ENCODE assay signal across 13 cellular contexts in the genomic region with DNA sequence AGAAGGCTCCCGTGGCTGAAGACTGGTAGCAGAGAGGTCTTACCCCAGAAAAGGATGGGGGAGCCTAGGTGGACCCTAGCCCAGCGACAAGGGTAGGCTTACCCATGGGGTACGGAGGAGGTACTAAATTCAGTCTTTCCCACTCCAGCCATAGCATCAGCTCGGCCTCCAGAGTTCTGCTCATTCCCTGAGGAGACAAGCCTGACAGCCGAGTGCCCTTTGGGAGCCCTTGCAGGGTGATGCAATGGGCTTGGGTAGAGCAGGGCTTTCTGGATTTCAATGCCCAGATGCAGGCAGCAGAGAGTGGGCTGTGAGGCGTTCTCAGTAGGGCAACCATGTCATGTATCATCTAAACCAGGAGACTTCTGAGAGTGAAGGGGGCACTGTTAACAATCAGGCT.
DNase-seq lines count a peak whose midpoint lies in the region; ATAC-seq, FAIRE-seq and TF ChIP-seq lines count a peak whose summit lies in the region.
"Had no signal": no experiment of that assay in that cellular context is flagged by ENCODE, and none has a peak within 500 bp of the region (broad histone marks: within the 10 kb centered on the region; RNA-seq: fewer than 3 reads in every experiment).

No MANE protein-coding gene starts in this region.

- H3K36me3 Mint-ChIP-seq in Caco-2 (ENCODE audit: insufficient read depth, unreplicated experiment), result peaks cover 94% of the 10 kb centered on the region
- H3K36me3 Mint-ChIP-seq in naive thymus-derived CD8-positive, alpha-beta T cell, result no peaks in the 10 kb centered on the region
- H3K36me3 Mint-ChIP-seq: activated naive CD8-positive, alpha-beta T cell had no signal

- no TSS peak for BruUV-seq in Caco-2 (replicated peaks; lab: Mats Ljungman, UMichigan)

- H3K27me3 ChIP-seq in Caco-2 (replicated peaks; ENCODE audit: control insufficient read depth, insufficient read depth, low read length), result no peaks in the 10 kb centered on the region
- H3K27me3 ChIP-seq in brain microvascular endothelial cell (replicated peaks), result no peaks in the 10 kb centered on the region
- H3K27me3 ChIP-seq in HAP-1 (ENCODE audit: low read depth), result no peaks in the 10 kb centered on the region

- H3K9me3 Mint-ChIP-seq in Caco-2 (ENCODE audit: unreplicated experiment), result no peaks in the 10 kb centered on the region
- H3K9me3 Mint-ChIP-seq in naive thymus-derived CD8-positive, alpha-beta T cell, result no peaks in the 10 kb centered on the region

- in situ Hi-C loops in brain microvascular endothelial cell (cut with HindIII; ENCODE audit: low pct_ligation_motif_present, low sequenced_read_pairs), result no loop called here
- in situ Hi-C loops in HAP-1 (cut with MboI; ENCODE audit: low sequenced_read_pairs), result loop anchor here (5.0 kb wide), 1 partner anchor 188 kb away; no protein-coding TSS in a partner anchor
- in situ Hi-C loops in KBM-7 (cut with MboI; ENCODE audit: low pct_unique_long_range_greater_than_20kb, low sequenced_read_pairs), result no loop called here

- intact Hi-C loops in Caco-2 (cut with micrococcal nuclease; ENCODE audit: unreplicated experiment), result loop anchor here (2.0 kb wide), 1 partner anchor 114 kb away; no protein-coding TSS in a partner anchor

- POLR2A ChIA-PET in A549 (lab: Yijun Ruan, JAX), result no interaction called here
- POLR2A ChIA-PET in Caco-2 (lab: Charles Lee), result no interaction called here
- POLR2A ChIA-PET in naive thymus-derived CD8-positive, alpha-beta T cell (lab: Charles Lee), result interaction anchor here (2.5 to 3.6 kb wide), 2 partner anchors 10 to 37 kb away, joined by 11 to 22 read pairs; no protein-coding TSS in a partner anchor

- H3K4me1 Mint-ChIP-seq in Caco-2 (ENCODE audit: low read depth, unreplicated experiment), result peaks cover 57% of the 10 kb centered on the region
- peaks cover 14 to 27% (median 21%) of the 10 kb centered on the region in 4 donors for H3K4me1 Mint-ChIP-seq in naive thymus-derived CD8-positive, alpha-beta T cell

- H3K27me3 Mint-ChIP-seq in Caco-2 (ENCODE audit: insufficient read depth, unreplicated experiment), result no peaks in the 10 kb centered on the region
- no peaks in the 10 kb centered on the region for H3K27me3 Mint-ChIP-seq in naive thymus-derived CD8-positive, alpha-beta T cell
- H3K27me3 Mint-ChIP-seq: activated naive CD8-positive, alpha-beta T cell had no signal

- TF ChIP-seq EP300 in A549 (IDR thresholded peaks at IDR 0.05), result no peak

- no peak overlapping the region for H3K4me2 ChIP-seq in A549

- H3K4me3 ChIP-seq in A549 (no peak overlapping the region), Caco-2 (ENCODE audit: low read depth, low read length) (no peak overlapping the region), brain microvascular endothelial cell (ENCODE audit: low read depth, low read length) (no peak overlapping the region), HAP-1 (no peak overlapping the region)

- H3K4me1 ChIP-seq in A549, result peaks cover 59% of the 10 kb centered on the region
- H3K4me1 ChIP-seq in Caco-2, result peaks cover 69% of the 10 kb centered on the region
- no peaks in the 10 kb centered on the region for H3K4me1 ChIP-seq in HAP-1
- H3K4me1 ChIP-seq: parathyroid adenoma had no signal

- H3K36me3 ChIP-seq in Caco-2 (ENCODE audit: control insufficient read depth, insufficient read depth, low read length) (peaks cover 4% of the 10 kb centered on the region), brain microvascular endothelial cell (replicated peaks) (peaks cover 87% of the 10 kb centered on the region), HAP-1 (replicated peaks) (no peaks in the 10 kb centered on the region)

- ATAC-seq in A549, result no peak
- no peak for ATAC-seq in naive thymus-derived CD8-positive, alpha-beta T cell

- 83% methylated on average over 6 of the region's 6 CpGs for WGBS in A549 (ENCODE audit: missing lambda C conversion rate)

- CTCF ChIA-PET in A549 (lab: Yijun Ruan, JAX), result interaction anchor here (1.4 to 12.0 kb wide), 13 partner anchors 10 to 188 kb away, joined by 3 to 115 read pairs (median 19); no protein-coding TSS in a partner anchor
- CTCF ChIA-PET in Caco-2 (lab: Charles Lee), result interaction anchor here (0.7 to 2.5 kb wide), 18 partner anchors 11 to 188 kb away, joined by 3 to 13 read pairs (median 5); no protein-coding TSS in a partner anchor

- TF ChIP-seq CTCF in A549 (IDR thresholded peaks at IDR 0.05), result no peak
- TF ChIP-seq CTCF in Caco-2 (IDR thresholded peaks at IDR 0.05; ENCODE audit: insufficient read depth in 1 of 2, low read depth in 1 of 2, low read length in 1 of 2, severe bottlenecking in 1 of 2, unreplicated experiment in 1 of 2), result no peak
- TF ChIP-seq CTCF in brain microvascular endothelial cell (IDR thresholded peaks at IDR 0.05; ENCODE audit: low read depth, low read length, missing control alignments), result no peak

- H3K9me3 ChIP-seq in A549 (no peaks in the 10 kb centered on the region), Caco-2 (no peaks in the 10 kb centered on the region), HAP-1 (no peaks in the 10 kb centered on the region)

- TF ChIP-seq POLR2A in A549 (IDR thresholded peaks at IDR 0.05; ENCODE audit: low read length), result no peak

- H3K4me3 Mint-ChIP-seq in Caco-2 (ENCODE audit: unreplicated experiment), result no peak overlapping the region
- peak overlapping the region in 2 of 10 donors; percentile 33 to 34 for H3K4me3 Mint-ChIP-seq in naive thymus-derived CD8-positive, alpha-beta T cell
- H3K4me3 Mint-ChIP-seq: activated naive CD8-positive, alpha-beta T cell had no signal

- H3K27ac ChIP-seq in A549 (peak overlapping the region; percentile 81 to 87; a peak in 5 of 6 replicates), brain microvascular endothelial cell (peak overlapping the region; percentile 91)
- H3K27ac ChIP-seq: parathyroid adenoma had no signal

- H3K27ac Mint-ChIP-seq in Caco-2 (ENCODE audit: unreplicated experiment), result peak overlapping the region; percentile 75
- peak overlapping the region in 8 of 10 donors; percentile 8 to 90 (median 46) for H3K27ac Mint-ChIP-seq in naive thymus-derived CD8-positive, alpha-beta T cell

- FAIRE-seq in A549 (lab: Jason Lieb, UNC), result no peak

- TF ChIP-seq RAD21 in A549 (conservative IDR thresholded peaks at IDR 0.05 in 1 of 2, IDR thresholded peaks at IDR 0.05 in 1 of 2), result no peak

- DNase-seq in A549 (ENCODE audit: low read depth in 1 of 2, low spot score in 1 of 2) (no peak), Caco-2 (no peak), brain microvascular endothelial cell (no peak), RKO (ENCODE audit: low spot score) (no peak), HAP-1 (ENCODE audit: low spot score in 2 of 2) (no peak), amygdala (lab: John Stamatoyannopoulos, UW) (no peak), KBM-7 (no peak)
- DNase-seq in naive thymus-derived CD8-positive, alpha-beta T cell, result no peak
- DNase-seq: activated CD4-positive, alpha-beta T cell treated with anti-CD3 and anti-CD28 coated beads for 4 hours; NCI-H187 treated with DMSO at 0.1 percent for 48 hours; stimulated activated naive CD4-positive, alpha-beta T cell treated with Interleukin-2 at 50 U/mL for 16 hours had no signal

TF ChIP-seq in A549, 52 proteins besides CTCF, POLR2A, EP300 and RAD21:
- TF ChIP-seq MYC (IDR thresholded peaks at IDR 0.05; ENCODE audit: borderline replicate concordance, low read length) (no peak), ZFP36 (IDR thresholded peaks at IDR 0.05; ENCODE audit: borderline replicate concordance, partially characterized antibody) (no peak), CEBPB (IDR thresholded peaks at IDR 0.05) (0 out of 4 replicates have a peak, but pooled peaks of 1 of the 2 experiments have one; percentile 6), ZNF302 (CRISPR knock-in tag; IDR thresholded peaks at IDR 0.05) (no peak), ZC3H11A (IDR thresholded peaks at IDR 0.05) (no peak)
TF ChIP-seq in A549: peak in this region for 1.
